9 cellular contexts compared by ENCODE assay signal in the genomic region with DNA sequence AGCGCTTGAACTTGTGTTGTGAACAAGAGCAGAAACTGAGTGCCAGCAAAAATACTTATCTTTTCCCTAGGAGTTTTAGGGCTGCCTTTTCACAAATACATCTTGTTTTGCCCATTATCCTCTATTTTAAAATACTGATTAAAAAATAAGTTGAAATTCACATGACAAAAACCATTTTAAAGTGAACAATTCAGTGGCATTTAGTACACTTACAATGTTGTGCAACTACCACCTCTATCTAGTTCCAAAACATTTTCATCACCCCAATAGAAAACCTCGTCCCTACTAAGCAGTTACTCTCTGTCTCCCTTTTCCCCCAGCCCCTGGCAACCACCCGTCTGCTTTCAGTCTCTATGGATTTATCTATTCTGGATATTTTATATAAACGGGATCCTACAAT. TPM values are rescaled to one million over a fixed set of nuclear protein-coding genes. Genes with fewer than 3 reads are reported as not detected.
A peak's percentile ranks its signal among the peaks of the same experiment; 100 is the strongest.
DNase-seq lines count a peak whose midpoint lies in the region; ATAC-seq, FAIRE-seq and TF ChIP-seq lines count a peak whose summit lies in the region.
"Had no signal": no experiment of that assay in that cellular context is flagged by ENCODE, and none has a peak within 500 bp of the region (broad histone marks: within the 10 kb centered on the region; RNA-seq: fewer than 3 reads in every experiment).

No MANE protein-coding gene starts in this region.

- 19% methylated on average over 4 of the region's 4 CpGs for WGBS in K562 (ENCODE audit: insufficient coverage, low coverage, missing lambda C conversion rate)
- 100% methylated on average over 3 of the region's 4 CpGs for WGBS in mesenchymal stem cell

- H3K9me3 ChIP-seq in K562 (replicated peaks; ENCODE audit: control insufficient read depth, insufficient read depth, low read depth, low read length) (no peaks in the 10 kb centered on the region), mesenchymal stem cell (ENCODE audit: control insufficient read depth, low read length) (no peaks in the 10 kb centered on the region)

- H3K4me1 ChIP-seq in K562 (replicated peaks in 1 of 2; ENCODE audit: control insufficient read depth in 2 of 2, insufficient read depth in 2 of 2, low read length in 2 of 2) (peaks cover 9 to 23% of the 10 kb centered on the region in 2 experiments; a peak in 4 of 5 replicates), mesenchymal stem cell (ENCODE audit: control insufficient read depth, insufficient read depth, low read depth, low read length) (peaks cover 12% of the 10 kb centered on the region)

- CTCF ChIA-PET in activated naive CD4-positive, alpha-beta T cell treated with anti-CD3 and anti-CD28 coated beads, Interleukin-2, amount 10 ng/mL, durations not matched to agents 7 days and 5 days (lab: Charles Lee), result interaction anchor here (1.6 to 2.4 kb wide), 2 partner anchors 8 to 13 kb away, joined by 3 to 13 read pairs; no protein-coding TSS in a partner anchor
- CTCF ChIA-PET in K562 (lab: Yijun Ruan, JAX; ENCODE audit: low intra/inter-chr PET ratio), result no interaction called here

- peak overlapping the region; percentile 99 for H3K4me2 ChIP-seq in K562 (ENCODE audit: insufficient read depth, low read length)
- H3K4me2 ChIP-seq in mesenchymal stem cell (ENCODE audit: low read length, poor library complexity, severe bottlenecking), result peak overlapping the region; percentile 83

- no peak overlapping the region for H3K14ac ChIP-seq in mesenchymal stem cell (ENCODE audit: low read length in 2 of 2)

- H3K4me1 Mint-ChIP-seq in activated naive CD4-positive, alpha-beta T cell treated with anti-CD3 and anti-CD28 coated beads, Interleukin-2, amount 10 ng/mL, durations not matched to agents 7 days and 5 days, result peaks cover 46% of the 10 kb centered on the region
- H3K4me1 Mint-ChIP-seq in type B pancreatic cell (ENCODE audit: unreplicated experiment), result peaks cover 27% of the 10 kb centered on the region

- no peak for TF ChIP-seq CTCF in K562 (IDR thresholded peaks at IDR 0.05 in 2 of 3, conservative IDR thresholded peaks at IDR 0.05 in 1 of 3; ENCODE audit: insufficient read depth in 2 of 3, low read depth in 1 of 3, low read length in 3 of 3)
- no peak for TF ChIP-seq CTCF in type B pancreatic cell (conservative IDR thresholded peaks at IDR 0.05)

- H2AK5ac ChIP-seq in mesenchymal stem cell (ENCODE audit: low read length, severe bottlenecking), result no peak overlapping the region

- intact Hi-C loops in K562 (cut with micrococcal nuclease), result no loop called here

- POLR2A ChIA-PET in K562 (lab: Yijun Ruan, JAX), result interaction anchor here (0.6 to 0.8 kb wide), 2 partner anchors 10 to 70 kb away, joined by 4 read pairs; no protein-coding TSS in a partner anchor

- no peak for TF ChIP-seq RAD21 in K562 (CRISPR knock-in tag; conservative IDR thresholded peaks at IDR 0.05 in 1 of 2, IDR thresholded peaks at IDR 0.05 in 1 of 2)

- H4K8ac ChIP-seq in mesenchymal stem cell (ENCODE audit: low read length), result no peak overlapping the region

- H3K23ac ChIP-seq in mesenchymal stem cell (ENCODE audit: low read length in 2 of 2), result no peak overlapping the region

- H3K27me3 Mint-ChIP-seq in activated naive CD4-positive, alpha-beta T cell treated with anti-CD3 and anti-CD28 coated beads, Interleukin-2, amount 10 ng/mL, durations not matched to agents 7 days and 5 days, result peaks cover 3% of the 10 kb centered on the region
- no peaks in the 10 kb centered on the region for H3K27me3 Mint-ChIP-seq in type B pancreatic cell

- H3K27me3 ChIP-seq in K562 (ENCODE audit: control insufficient read depth in 2 of 2, insufficient read depth in 2 of 2, low read length in 2 of 2) (no peaks in the 10 kb centered on the region), mesenchymal stem cell (ENCODE audit: control insufficient read depth in 1 of 2, insufficient read depth in 1 of 2, low read length in 2 of 2) (no peaks in the 10 kb centered on the region)

- H2AFZ ChIP-seq in K562 (ENCODE audit: low read depth, low read length), result no peak overlapping the region
- no peak overlapping the region for H2AFZ ChIP-seq in mesenchymal stem cell (ENCODE audit: low read depth, low read length)

- no peak overlapping the region for H3K27ac Mint-ChIP-seq in activated naive CD4-positive, alpha-beta T cell treated with anti-CD3 and anti-CD28 coated beads, Interleukin-2, amount 10 ng/mL, durations not matched to agents 7 days and 5 days
- H3K27ac Mint-ChIP-seq in activated naive CD4-positive, alpha-beta T cell treated with anti-CD3 and anti-CD28 coated beads, Interleukin-2, amount 50 U/mL, for 72 hours, result peak overlapping the region in 1 of 2 donors; percentile 72
- peak overlapping the region; percentile 89 for H3K27ac Mint-ChIP-seq in type B pancreatic cell

- H2BK5ac ChIP-seq in mesenchymal stem cell (ENCODE audit: low read depth, low read length, poor library complexity, severe bottlenecking), result no peak overlapping the region

- DNase-seq in activated naive CD4-positive, alpha-beta T cell treated with anti-CD3 and anti-CD28 coated beads, Interleukin-2, amount 10 ng/mL, durations not matched to agents 7 days and 5 days, result no peak
- DNase-seq in activated naive CD4-positive, alpha-beta T cell treated with anti-CD3 and anti-CD28 coated beads, Interleukin-2, amount 50 U/mL, for 72 hours (ENCODE audit: low spot score in 2 of 2), result no peak
- DNase-seq in K562 (ENCODE audit: extremely low read depth in 1 of 4, low spot score in 3 of 4) (no peak), mesenchymal stem cell (no peak), type B pancreatic cell (ENCODE audit: extremely low spot score, unreplicated experiment) (no peak), mesenteric fat pad (ENCODE audit: low spot score) (no peak), SKM-1 treated with dmso at 0.1 percent for 144 hours (lab: John Stamatoyannopoulos, UW; ENCODE audit: unreplicated experiment) (no peak)
- DNase-seq: NCI-H1092 had no signal

- H4K20me1 ChIP-seq in K562 (replicated peaks; ENCODE audit: control insufficient read depth, insufficient read depth, low read length), result no peaks in the 10 kb centered on the region

- H3K79me1 ChIP-seq in mesenchymal stem cell (replicated peaks; ENCODE audit: low read length, poor library complexity, severe bottlenecking), result peaks cover 6% of the 10 kb centered on the region

- H3K36me3 Mint-ChIP-seq in activated naive CD4-positive, alpha-beta T cell treated with anti-CD3 and anti-CD28 coated beads, Interleukin-2, amount 10 ng/mL, durations not matched to agents 7 days and 5 days, result peaks cover 17% of the 10 kb centered on the region
- H3K36me3 Mint-ChIP-seq in activated naive CD4-positive, alpha-beta T cell treated with anti-CD3 and anti-CD28 coated beads, Interleukin-2, amount 50 U/mL, for 72 hours, result peaks cover 13 to 22% of the 10 kb centered on the region in 2 donors
- H3K36me3 Mint-ChIP-seq in type B pancreatic cell, result peaks cover 11% of the 10 kb centered on the region

- peak overlapping the region; percentile 90 for H3K4me3 ChIP-seq in K562
- H3K4me3 ChIP-seq in mesenchymal stem cell (ENCODE audit: insufficient read depth in 1 of 2, low read depth in 1 of 2, low read length in 2 of 2), result peak overlapping the region in 1 of 2 experiments; percentile 91

- H3K4me3 Mint-ChIP-seq in activated naive CD4-positive, alpha-beta T cell treated with anti-CD3 and anti-CD28 coated beads, Interleukin-2, amount 10 ng/mL, durations not matched to agents 7 days and 5 days, result peak overlapping the region; percentile 88
- H3K4me3 Mint-ChIP-seq in type B pancreatic cell, result peak overlapping the region; percentile 93

- no peak overlapping the region for H2BK120ac ChIP-seq in mesenchymal stem cell (ENCODE audit: low read depth, low read length)

- BruUV-seq in K562 (replicated peaks; lab: Mats Ljungman, UMichigan), result no TSS peak

- TF ChIP-seq EP300 in K562 (IDR thresholded peaks at IDR 0.05; ENCODE audit: low read length), result no peak

- H3K18ac ChIP-seq in mesenchymal stem cell (ENCODE audit: low read depth in 1 of 2, low read length in 2 of 2), result no peak overlapping the region

- H3K9ac ChIP-seq in K562 (ENCODE audit: insufficient read depth in 1 of 2, low read depth in 2 of 2, low read length in 2 of 2) (peak overlapping the region; percentile 79 to 97; a peak in 3 of 4 replicates), mesenchymal stem cell (ENCODE audit: low read length) (peak overlapping the region; percentile 96)

- in situ Hi-C loops in K562 (cut with MboI), result no loop called here

- no peak for ATAC-seq in activated naive CD4-positive, alpha-beta T cell treated with anti-CD3 and anti-CD28 coated beads, Interleukin-2, amount 50 U/mL, for 72 hours
- ATAC-seq in K562 (no peak), HG02642 (IDR thresholded peaks at IDR 0.05; ENCODE audit: poor library complexity, unreplicated experiment) (no peak)

- TF ChIP-seq POLR2A in K562 (conservative IDR thresholded peaks at IDR 0.05), result no peak

- H3K27ac ChIP-seq in K562 (ENCODE audit: extremely low read depth, low read depth, low read length) (no peak overlapping the region), mesenchymal stem cell (ENCODE audit: low read length, poor library complexity, severe bottlenecking) (no peak overlapping the region)

- H3K36me3 ChIP-seq in K562 (ENCODE audit: control insufficient read depth, insufficient read depth, low read length) (no peaks in the 10 kb centered on the region), mesenchymal stem cell (ENCODE audit: control insufficient read depth in 1 of 2, insufficient read depth in 2 of 2, low read depth in 1 of 2, low read length in 2 of 2) (peaks cover 2 to 3% of the 10 kb centered on the region in 2 experiments)

- H3K79me2 ChIP-seq in K562 (ENCODE audit: control insufficient read depth, insufficient read depth, low read length), result peaks cover 39% of the 10 kb centered on the region

- H4K91ac ChIP-seq in mesenchymal stem cell (ENCODE audit: low read length), result no peak overlapping the region

- H3K4ac ChIP-seq in mesenchymal stem cell (ENCODE audit: low read depth in 1 of 2, low read length in 2 of 2), result no peak overlapping the region

- H2BK12ac ChIP-seq in mesenchymal stem cell (ENCODE audit: low read length in 2 of 2), result no peak overlapping the region

- no peak overlapping the region for H2BK15ac ChIP-seq in mesenchymal stem cell (ENCODE audit: low read depth, poor library complexity, severe bottlenecking)

- no peaks in the 10 kb centered on the region for H3K9me1 ChIP-seq in K562 (ENCODE audit: control insufficient read depth, insufficient read depth, low read length)

- H3K9me3 Mint-ChIP-seq in activated naive CD4-positive, alpha-beta T cell treated with anti-CD3 and anti-CD28 coated beads, Interleukin-2, amount 10 ng/mL, durations not matched to agents 7 days and 5 days, result peaks cover 3% of the 10 kb centered on the region
- peaks cover 7% of the 10 kb centered on the region in 2 donors for H3K9me3 Mint-ChIP-seq in activated naive CD4-positive, alpha-beta T cell treated with anti-CD3 and anti-CD28 coated beads, Interleukin-2, amount 50 U/mL, for 72 hours
- H3K9me3 Mint-ChIP-seq in type B pancreatic cell, result peaks cover 6% of the 10 kb centered on the region

- no peak for FAIRE-seq in K562 (lab: Jason Lieb, UNC)

RNA-seq across cellular contexts. Expression of a gene that starts 1.4 kb away (rescaled TPM):
- 10 to 100 TPM; 15.7 to 16.7 TPM for total RNA-seq in activated naive CD4-positive, alpha-beta T cell treated with anti-CD3 and anti-CD28 coated beads, Interleukin-2, amount 50 U/mL, for 72 hours
- total RNA-seq in K562 (2011; cell fraction: chromatin; rRNA removed; ENCODE audit: low replicate concordance), result 11.5 and 23.1 TPM in 2 replicates
- total RNA-seq in K562 (2011; cell fraction: nucleolus; rRNA removed), result 19.7 and 23.5 TPM in 2 replicates
- 22.4 and 23.0 TPM in 2 replicates for total RNA-seq in K562 (2011; cell fraction: nucleoplasm; rRNA removed)
- 11.4 and 15.0 TPM in 2 replicates for total RNA-seq in K562 (2014; rRNA removed)
- 6.6 and 6.7 TPM in 2 replicates for total RNA-seq in K562 (2014; rRNA removed; fragmentation: Illumina TruSeq; extraction: Trizol)
- total RNA-seq in K562 (2015; rRNA removed; fragmentation: Illumina TruSeq; extraction: Trizol), result 8.7 and 9.1 TPM in 2 replicates
- total RNA-seq in K562 (2021), result 11.8 and 14.4 TPM in 2 replicates
- polyA plus RNA-seq in K562 (2011; rRNA removed), result 11.6 and 12.1 TPM in 2 replicates
- polyA plus RNA-seq in K562 (2011; cell fraction: cytosol; rRNA removed), result 19.1 and 32.0 TPM in 2 replicates
- polyA plus RNA-seq in K562 (2011; cell fraction: nucleus; rRNA removed), result 8.0 and 8.9 TPM in 2 replicates
- 12.0 and 12.3 TPM in 2 replicates for polyA plus RNA-seq in K562 (2012)
- polyA plus RNA-seq in K562 (2014; fragmentation: Illumina TruSeq; extraction: Trizol), result 11.5 and 12.3 TPM in 2 replicates
- polyA plus RNA-seq in K562 (2014; fragmentation: Nextera tagmentation; extraction: Ambion mirVana), result 1 to 10 TPM; 3.2 to 5.3 TPM
- polyA plus RNA-seq in K562 (2014; rRNA removed), result 10.7 and 11.3 TPM in 2 replicates
- 17.5 and 24.0 TPM in 2 replicates for polyA minus RNA-seq in K562 (2011; rRNA and poly(A)+ RNA removed)
- 15.7 and 17.7 TPM in 2 replicates for polyA minus RNA-seq in K562 (2011; cell fraction: cytosol; rRNA and poly(A)+ RNA removed)
- polyA minus RNA-seq in K562 (2011; cell fraction: nucleus; rRNA and poly(A)+ RNA removed), result 3.6 and 4.9 TPM in 2 replicates
- 59.1 TPM for polyA plus RNA-seq in mesenchymal stem cell (2013, experiment 1 of 2)
- 58.7 TPM for polyA plus RNA-seq in mesenchymal stem cell (2013, experiment 2 of 2)
- total RNA-seq in type B pancreatic cell (ENCODE audit: low replicate concordance), result 40.3 and 80.4 TPM in 2 replicates
- 98.0 TPM for total RNA-seq in mesenteric fat pad

RNA-seq across cellular contexts. Expression of a gene that starts 30.7 kb away (rescaled TPM):
- 10 to 100 TPM in 1 of 2 donors, 1 to 10 TPM in 1; 8.3 to 16.5 TPM for total RNA-seq in activated naive CD4-positive, alpha-beta T cell treated with anti-CD3 and anti-CD28 coated beads, Interleukin-2, amount 50 U/mL, for 72 hours
- total RNA-seq in K562 (2011; cell fraction: chromatin; rRNA removed; ENCODE audit: low replicate concordance), result 14.9 and 58.6 TPM in 2 replicates
- 43.2 and 44.1 TPM in 2 replicates for total RNA-seq in K562 (2011; cell fraction: nucleolus; rRNA removed)
- total RNA-seq in K562 (2011; cell fraction: nucleoplasm; rRNA removed), result 24.3 and 31.1 TPM in 2 replicates
- total RNA-seq in K562 (2014; rRNA removed) (7.3 and 11.4 TPM in 2 replicates), K562 (2014; rRNA removed; fragmentation: Illumina TruSeq; extraction: Trizol) (17.1 and 22.5 TPM in 2 replicates), K562 (2015; rRNA removed; fragmentation: Illumina TruSeq; extraction: Trizol) (14.6 and 15.7 TPM in 2 replicates), K562 (2021) (20.6 and 23.8 TPM in 2 replicates), type B pancreatic cell (ENCODE audit: low replicate concordance) (27.8 and 35.8 TPM in 2 replicates), mesenteric fat pad (7.2 TPM)
- polyA plus RNA-seq in K562 (2011; rRNA removed) (10.7 and 14.5 TPM in 2 replicates), K562 (2014; fragmentation: Illumina TruSeq; extraction: Trizol) (23.7 and 24.1 TPM in 2 replicates), K562 (2014; fragmentation: Nextera tagmentation; extraction: Ambion mirVana) (10 to 100 TPM; 12.0 to 20.4 TPM), K562 (2014; rRNA removed) (13.9 and 23.3 TPM in 2 replicates)
- polyA plus RNA-seq in K562 (2011; cell fraction: cytosol; rRNA removed), result 14.2 and 18.2 TPM in 2 replicates
- 15.5 and 26.3 TPM in 2 replicates for polyA plus RNA-seq in K562 (2011; cell fraction: nucleus; rRNA removed)
- 8.3 and 15.5 TPM in 2 replicates for polyA plus RNA-seq in K562 (2012)
- polyA minus RNA-seq in K562 (2011; rRNA and poly(A)+ RNA removed), result 12.0 and 24.9 TPM in 2 replicates
- polyA minus RNA-seq in K562 (2011; cell fraction: cytosol; rRNA and poly(A)+ RNA removed), result 13.3 and 15.2 TPM in 2 replicates
- 20.9 and 24.4 TPM in 2 replicates for polyA minus RNA-seq in K562 (2011; cell fraction: nucleus; rRNA and poly(A)+ RNA removed)
- polyA plus RNA-seq in mesenchymal stem cell (2013, experiment 1 of 2), result 3.8 TPM
- polyA plus RNA-seq in mesenchymal stem cell (2013, experiment 2 of 2), result 3.7 TPM

RNA-seq across cellular contexts. Expression of a gene that starts 31.0 kb away (rescaled TPM):
- total RNA-seq in activated naive CD4-positive, alpha-beta T cell treated with anti-CD3 and anti-CD28 coated beads, Interleukin-2, amount 50 U/mL, for 72 hours, result 1 to 10 TPM; 5.7 to 6.8 TPM
- 2.0 and 2.1 TPM in 2 replicates for total RNA-seq in K562 (2011; cell fraction: chromatin; rRNA removed; ENCODE audit: low replicate concordance)
- total RNA-seq in K562 (2011; cell fraction: nucleolus; rRNA removed), result 0.83 and 1.7 TPM in 2 replicates
- total RNA-seq in K562 (2011; cell fraction: nucleoplasm; rRNA removed), result 2.2 and 2.7 TPM in 2 replicates
- total RNA-seq in K562 (2014; rRNA removed) (2.7 and 2.9 TPM in 2 replicates), K562 (2014; rRNA removed; fragmentation: Illumina TruSeq; extraction: Trizol) (3.5 and 3.8 TPM in 2 replicates), K562 (2015; rRNA removed; fragmentation: Illumina TruSeq; extraction: Trizol) (2.9 and 3.2 TPM in 2 replicates), K562 (2021) (4.2 and 4.6 TPM in 2 replicates), type B pancreatic cell (ENCODE audit: low replicate concordance) (12.2 and 15.8 TPM in 2 replicates), mesenteric fat pad (5.7 TPM)
- polyA plus RNA-seq in K562 (2011; rRNA removed) (4.8 and 5.5 TPM in 2 replicates), K562 (2014; fragmentation: Illumina TruSeq; extraction: Trizol) (4.2 and 5.5 TPM in 2 replicates), K562 (2014; fragmentation: Nextera tagmentation; extraction: Ambion mirVana) (1 to 10 TPM; 8.2 to 8.9 TPM), K562 (2014; rRNA removed) (5.1 and 5.2 TPM in 2 replicates)
- polyA plus RNA-seq in K562 (2011; cell fraction: cytosol; rRNA removed), result 1.7 and 3.3 TPM in 2 replicates
- polyA plus RNA-seq in K562 (2011; cell fraction: nucleus; rRNA removed), result 1.2 and 2.4 TPM in 2 replicates
- 5.7 and 6.9 TPM in 2 replicates for polyA plus RNA-seq in K562 (2012)
- polyA minus RNA-seq in K562 (2011; rRNA and poly(A)+ RNA removed), result 2.6 and 3.0 TPM in 2 replicates
- polyA minus RNA-seq in K562 (2011; cell fraction: cytosol; rRNA and poly(A)+ RNA removed), result 0.46 and 0.76 TPM in 2 replicates
- polyA minus RNA-seq in K562 (2011; cell fraction: nucleus; rRNA and poly(A)+ RNA removed), result 0.40 and 1.2 TPM in 2 replicates
- polyA plus RNA-seq in mesenchymal stem cell (2013, experiment 1 of 2), result 24.6 TPM
- 25.9 TPM for polyA plus RNA-seq in mesenchymal stem cell (2013, experiment 2 of 2)
